19 cellular contexts compared by ENCODE assay signal in the genomic region with DNA sequence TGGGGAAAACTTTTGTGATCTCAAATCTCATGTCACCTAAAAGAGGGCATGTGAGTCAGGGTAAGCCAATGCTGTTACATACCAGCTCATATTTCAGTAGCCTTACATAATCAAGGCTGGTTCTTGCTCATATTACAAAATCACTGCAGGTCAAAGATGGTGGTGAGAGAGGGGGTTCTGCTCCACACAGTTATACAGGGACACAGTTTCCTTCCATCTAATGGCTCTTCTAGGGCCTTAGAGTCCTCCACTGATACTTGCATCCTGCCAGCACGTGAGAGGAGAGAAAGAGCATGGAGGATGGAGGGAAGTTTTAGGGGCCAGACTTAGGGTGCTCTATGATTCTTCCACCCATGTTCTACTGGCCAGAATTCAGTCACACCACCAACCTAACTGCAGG.
A peak's percentile ranks its signal among the peaks of the same experiment; 100 is the strongest.
DNase-seq lines count a peak whose midpoint lies in the region; ATAC-seq, FAIRE-seq and TF ChIP-seq lines count a peak whose summit lies in the region.
"Had no signal": no experiment of that assay in that cellular context is flagged by ENCODE, and none has a peak within 500 bp of the region (broad histone marks: within the 10 kb centered on the region; RNA-seq: fewer than 3 reads in every experiment).

No MANE protein-coding gene starts in this region.

- no peaks in the 10 kb centered on the region for H3K36me3 ChIP-seq in HCT116 (ENCODE audit: control insufficient read depth in 1 of 2, insufficient read depth in 2 of 2, low read length in 2 of 2)
- no peaks in the 10 kb centered on the region for H3K36me3 ChIP-seq in fibroblast of lung (ENCODE audit: control insufficient read depth, insufficient read depth, low read length)
- H3K36me3 ChIP-seq in tibial nerve: no peaks in the 10 kb centered on the region
- H3K36me3 ChIP-seq: heart left ventricle, transverse colon had no signal

- TF ChIP-seq RAD21 in HCT116 (IDR thresholded peaks at IDR 0.05; ENCODE audit: low read depth): no peak

- TF ChIP-seq POLR2A in HCT116 (IDR thresholded peaks at IDR 0.05; ENCODE audit: borderline replicate concordance, extremely low read depth, insufficient read depth, insufficient read length) (no peak), tibial nerve (IDR thresholded peaks at IDR 0.05) (no peak)

- RAD21 ChIA-PET in HCT116 (lab: Charles Lee; ENCODE audit: low non-redundant PET in 1 of 2, low total read pairs in 2 of 2, uncharacterized antibody in 2 of 2, unreplicated experiment in 2 of 2): no interaction called here

- H3K4me2 ChIP-seq in HCT116 (ENCODE audit: low read length): no peak overlapping the region
- no peak overlapping the region for H3K4me2 ChIP-seq in fibroblast of lung (ENCODE audit: extremely low read depth, insufficient read depth, low read length)

- POLR2A ChIA-PET in HCT116 (lab: Charles Lee) (no interaction called here), RWPE1 (lab: Yijun Ruan, JAX; ENCODE audit: low non-redundant PET) (no interaction called here)

- intact Hi-C loops in HCT116 (cut with micrococcal nuclease): no loop called here

- no peaks in the 10 kb centered on the region for H3K27me3 ChIP-seq in HCT116 (ENCODE audit: insufficient read depth, low read length)
- no peaks in the 10 kb centered on the region for H3K27me3 ChIP-seq in fibroblast of lung (ENCODE audit: control insufficient read depth, insufficient read depth, low read length)
- H3K27me3 ChIP-seq in tibial nerve: no peaks in the 10 kb centered on the region
- H3K27me3 ChIP-seq: transverse colon had no signal

- DNase-seq in HCT116 (ENCODE audit: low read depth, low spot score) (no peak), RWPE1 (ENCODE audit: low spot score) (peak; percentile 51), fibroblast of lung (ENCODE audit: low read depth in 2 of 2) (peak; percentile 48 to 68), renal cortical epithelial cell (ENCODE audit: low read depth) (peak; percentile 38), frontal cortex (ENCODE audit: low spot score in 2 of 2) (no peak), tibial nerve (ENCODE audit: low spot score in 2 of 2) (no peak), NCI-H187 treated with DMSO at 0.1 percent for 48 hours (lab: John Stamatoyannopoulos, UW) (no peak)
- no peak for DNase-seq in activated CD4-positive, CD25-positive, alpha-beta regulatory T cell (lab: John Stamatoyannopoulos, UW)
- DNase-seq: activated T-cell treated with anti-CD3 and anti-CD28 coated beads, Interleukin-2, amount 50 U/mL, for 24 hours; DMS79 treated with DMSO at 0.1 percent for 48 hours; endodermal cell; GOT3; heart left ventricle; islet precursor cell; MV-4-11; NCI-H2107; NK-92 treated with Interleukin-12 subunit alpha and Interleukin-12 subunit beta, amount 100 ng/mL, for 24 hours; Right ventricle myocardium superior; transverse colon had no signal

- H4K20me1 ChIP-seq in HCT116 (ENCODE audit: insufficient read depth) (no peaks in the 10 kb centered on the region), fibroblast of lung (ENCODE audit: control insufficient read depth, extremely low read depth, insufficient read depth, low read length) (no peaks in the 10 kb centered on the region)

- BruUV-seq in HCT116 (replicated peaks; lab: Mats Ljungman, UMichigan): no TSS peak

- 67 to 93% methylated on average over 1 of the region's 1 CpG for WGBS in tibial nerve, 2 donors

- no peak overlapping the region for H3K27ac ChIP-seq in HCT116 (ENCODE audit: low read depth, low read length)
- no peak overlapping the region for H3K27ac ChIP-seq in RWPE1
- H3K27ac ChIP-seq in fibroblast of lung (ENCODE audit: insufficient read depth, low read length): no peak overlapping the region
- no peak overlapping the region for H3K27ac ChIP-seq in tibial nerve
- H3K27ac ChIP-seq: heart left ventricle, transverse colon had no signal

- H3K9ac ChIP-seq in HCT116 (ENCODE audit: low read length): no peak overlapping the region
- H3K9ac ChIP-seq in fibroblast of lung (ENCODE audit: insufficient read depth, low read length): no peak overlapping the region

- no peak overlapping the region for H2AFZ ChIP-seq in HCT116 (ENCODE audit: low read depth, low read length, poor library complexity, severe bottlenecking)
- H2AFZ ChIP-seq in fibroblast of lung (ENCODE audit: low read length): no peak overlapping the region

- no peaks in the 10 kb centered on the region for H3K9me2 ChIP-seq in HCT116 (ENCODE audit: insufficient read depth)

- no peak for FAIRE-seq in frontal cortex (lab: Jason Lieb, UNC)

- H3K4me1 ChIP-seq in HCT116 (ENCODE audit: control insufficient read depth in 1 of 2, insufficient read depth in 2 of 2, low read length in 2 of 2) (peaks cover 4 to 19% of the 10 kb centered on the region in 2 experiments; a peak in 3 of 4 replicates), fibroblast of lung (ENCODE audit: control insufficient read depth, extremely low read depth, insufficient read depth, low read length) (peaks cover 27% of the 10 kb centered on the region), tibial nerve (no peaks in the 10 kb centered on the region)
- H3K4me1 ChIP-seq: heart left ventricle, transverse colon had no signal

- H3K79me2 ChIP-seq in HCT116 (ENCODE audit: insufficient read depth, low read length) (no peaks in the 10 kb centered on the region), fibroblast of lung (ENCODE audit: control insufficient read depth, insufficient read depth, low read length) (no peaks in the 10 kb centered on the region)

- no peak for ATAC-seq in HCT116
- ATAC-seq: heart left ventricle had no signal

- TF ChIP-seq CTCF in HCT116 (IDR thresholded peaks at IDR 0.05 in 2 of 3, conservative IDR thresholded peaks at IDR 0.05 in 1 of 3; ENCODE audit: borderline replicate concordance in 1 of 3, insufficient read depth in 1 of 3, low read depth in 2 of 3, low read length in 2 of 3): no peak
- no peak for TF ChIP-seq CTCF in RWPE1 (conservative IDR thresholded peaks at IDR 0.05; ENCODE audit: low read depth)
- no peak for TF ChIP-seq CTCF in fibroblast of lung (conservative IDR thresholded peaks at IDR 0.05 in 1 of 2, IDR thresholded peaks at IDR 0.05 in 1 of 2; ENCODE audit: low read depth in 1 of 2, low read length in 2 of 2)
- TF ChIP-seq CTCF in tibial nerve (IDR thresholded peaks at IDR 0.05): no peak

- H3K9me3 ChIP-seq in HCT116 (ENCODE audit: control insufficient read depth in 1 of 2, insufficient read depth in 1 of 2, low read depth in 1 of 2, low read length in 2 of 2) (no peaks in the 10 kb centered on the region), fibroblast of lung (ENCODE audit: control insufficient read depth, insufficient read depth, low read depth, low read length) (no peaks in the 10 kb centered on the region), tibial nerve (no peaks in the 10 kb centered on the region)
- H3K9me3 ChIP-seq: heart left ventricle, transverse colon had no signal

- no peak for TF ChIP-seq EP300 in tibial nerve (IDR thresholded peaks at IDR 0.05)

- CTCF ChIA-PET in HCT116 (lab: Charles Lee) (interaction anchor here (1.8 to 2.5 kb wide), 2 partner anchors 15 to 383 kb away, joined by 6 to 11 read pairs; no protein-coding TSS in a partner anchor), RWPE1 (lab: Yijun Ruan, JAX) (interaction anchor here (1.2 kb wide), 1 partner anchor 15 kb away, joined by 4 read pairs; no protein-coding TSS in a partner anchor)

- H3K4me3 ChIP-seq in HCT116 (replicated peaks in 1 of 2; ENCODE audit: low read depth in 1 of 2, low read length in 2 of 2) (no peak overlapping the region), fibroblast of lung (replicated peaks in 1 of 4; ENCODE audit: control extremely low read depth in 1 of 4, insufficient read depth in 1 of 4, low read depth in 3 of 4, low read length in 4 of 4) (no peak overlapping the region), tibial nerve (no peak overlapping the region)
- H3K4me3 ChIP-seq: heart left ventricle, transverse colon had no signal

TF ChIP-seq in HCT116, 20 proteins besides CTCF, POLR2A, EP300 and RAD21:
- 0 out of 2 replicates have a peak, but pooled peaks have one; percentile 30 for TF ChIP-seq CEBPB (IDR thresholded peaks at IDR 0.05; ENCODE audit: low read depth)
- no peak for TF ChIP-seq SP1 (IDR thresholded peaks at IDR 0.05; ENCODE audit: low read depth)
- TF ChIP-seq, protein P1, sequence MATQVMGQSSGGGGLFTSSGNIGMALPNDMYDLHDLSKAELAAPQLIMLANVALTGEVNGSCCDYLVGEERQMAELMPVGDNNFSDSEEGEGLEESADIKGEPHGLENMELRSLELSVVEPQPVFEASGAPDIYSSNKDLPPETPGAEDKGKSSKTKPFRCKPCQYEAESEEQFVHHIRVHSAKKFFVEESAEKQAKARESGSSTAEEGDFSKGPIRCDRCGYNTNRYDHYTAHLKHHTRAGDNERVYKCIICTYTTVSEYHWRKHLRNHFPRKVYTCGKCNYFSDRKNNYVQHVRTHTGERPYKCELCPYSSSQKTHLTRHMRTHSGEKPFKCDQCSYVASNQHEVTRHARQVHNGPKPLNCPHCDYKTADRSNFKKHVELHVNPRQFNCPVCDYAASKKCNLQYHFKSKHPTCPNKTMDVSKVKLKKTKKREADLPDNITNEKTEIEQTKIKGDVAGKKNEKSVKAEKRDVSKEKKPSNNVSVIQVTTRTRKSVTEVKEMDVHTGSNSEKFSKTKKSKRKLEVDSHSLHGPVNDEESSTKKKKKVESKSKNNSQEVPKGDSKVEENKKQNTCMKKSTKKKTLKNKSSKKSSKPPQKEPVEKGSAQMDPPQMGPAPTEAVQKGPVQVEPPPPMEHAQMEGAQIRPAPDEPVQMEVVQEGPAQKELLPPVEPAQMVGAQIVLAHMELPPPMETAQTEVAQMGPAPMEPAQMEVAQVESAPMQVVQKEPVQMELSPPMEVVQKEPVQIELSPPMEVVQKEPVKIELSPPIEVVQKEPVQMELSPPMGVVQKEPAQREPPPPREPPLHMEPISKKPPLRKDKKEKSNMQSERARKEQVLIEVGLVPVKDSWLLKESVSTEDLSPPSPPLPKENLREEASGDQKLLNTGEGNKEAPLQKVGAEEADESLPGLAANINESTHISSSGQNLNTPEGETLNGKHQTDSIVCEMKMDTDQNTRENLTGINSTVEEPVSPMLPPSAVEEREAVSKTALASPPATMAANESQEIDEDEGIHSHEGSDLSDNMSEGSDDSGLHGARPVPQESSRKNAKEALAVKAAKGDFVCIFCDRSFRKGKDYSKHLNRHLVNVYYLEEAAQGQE (IDR thresholded peaks at IDR 0.05; ENCODE audit: low read depth): no peak

Comparison
In these comparisons a context has a peak if more than half of its experiments do, and no peak if none do; other contexts are left out.
1. DNase-seq: peak in RWPE1 (single experiment), fibroblast of lung (2 of 2) and renal cortical epithelial cell (single experiment); none in HCT116 (single experiment), frontal cortex (0 of 2), tibial nerve (0 of 2), activated CD4-positive, CD25-positive, alpha-beta regulatory T cell (0 of 4) and NCI-H187 treated with DMSO at 0.1 percent for 48 hours (single experiment).